Comparison of ENCODE assay signal across 8 cellular contexts in genomic region chr1:111615874-111616715, GRCh38. TPM values are rescaled to one million over a fixed set of nuclear protein-coding genes. Genes with fewer than 3 reads are reported as not detected.
A peak's percentile ranks its signal among the peaks of the same experiment; 100 is the strongest.
DNase-seq lines count a peak whose midpoint lies in the region; ATAC-seq and TF ChIP-seq lines count a peak whose summit lies in the region.

No MANE protein-coding gene starts in this region.

- TF ChIP-seq POLR2A in tibial nerve (IDR thresholded peaks at IDR 0.05) (no peak), testis (IDR thresholded peaks at IDR 0.05) (no peak)

- CTCF ChIA-PET in CD4-positive, alpha-beta T cell (lab: Charles Lee), result interaction anchor here (0.8 to 2.0 kb wide), 4 partner anchors 10 to 108 kb away, joined by 3 to 12 read pairs (median 8); no protein-coding TSS in a partner anchor

- POLR2A ChIA-PET in CD4-positive, alpha-beta T cell (lab: Charles Lee), result interaction anchor here (0.6 to 11.6 kb wide), 7 partner anchors 10 to 109 kb away, joined by 4 to 116 read pairs (median 5); no protein-coding TSS in a partner anchor

- peak in 5 of 10 experiments; percentile 24 to 46 (median 37) for DNase-seq in CD4-positive, alpha-beta T cell
- DNase-seq in activated T-helper 2 cell treated with anti-CD3 and anti-CD28 coated beads, Interferon-gamma antibody, Interleukin-2, Interleukin-4, amounts not matched to agents 10 μg/mL and 5 μg/mL and 100 μg/mL, durations not matched to agents 14 hours and 24 hours and 36 hours (ENCODE audit: low spot score), result peak; percentile 54
- DNase-seq in NCI-H345 treated with DMSO at 0.1 percent for 48 hours (lab: John Stamatoyannopoulos, UW; ENCODE audit: unreplicated experiment), result no peak
- DNase-seq in posterior cingulate gyrus, result no peak
- no peak for DNase-seq in tibial nerve (ENCODE audit: low spot score in 2 of 2)
- no peak for DNase-seq in testis

- 62 to 73% methylated on average over 3 of the region's 3 CpGs for WGBS in tibial nerve, 2 donors
- 82 to 83% methylated on average over 3 of the region's 3 CpGs for WGBS in testis, 2 donors

- H3K4me1 Mint-ChIP-seq in CD4-positive, alpha-beta T cell (ENCODE audit: low read depth), result peaks cover 54% of the 10 kb centered on the region
- H3K4me1 Mint-ChIP-seq in activated T-helper 2 cell treated with anti-CD3 and anti-CD28 coated beads, Interferon-gamma antibody, Interleukin-2, Interleukin-4, amounts not matched to agents 10 μg/mL and 5 μg/mL and 100 μg/mL, durations not matched to agents 14 hours and 24 hours and 36 hours (ENCODE audit: low read depth), result peaks cover 41% of the 10 kb centered on the region

- H3K9me3 ChIP-seq in CD4-positive, alpha-beta T cell (ENCODE audit: control insufficient read depth, low read length), result no peaks in the 10 kb centered on the region
- H3K9me3 ChIP-seq in KOPT-K1 (ENCODE audit: insufficient read depth, low read length, poor library complexity, severe bottlenecking), result no peaks in the 10 kb centered on the region
- H3K9me3 ChIP-seq in tibial nerve, result no peaks in the 10 kb centered on the region
- H3K9me3 ChIP-seq in testis, result no peaks in the 10 kb centered on the region

- H3K4me3 ChIP-seq in tibial nerve (no peak overlapping the region), testis (no peak overlapping the region)

- intact Hi-C loops in CD4-positive, alpha-beta T cell (cut with DNase I, micrococcal nuclease), result loop anchor here in 1 of 2 experiments (10.0 kb wide), 1 partner anchor 401 kb away; no protein-coding TSS in a partner anchor
- intact Hi-C loops in activated T-helper 2 cell treated with anti-CD3 and anti-CD28 coated beads, Interferon-gamma antibody, Interleukin-2, Interleukin-4, amounts not matched to agents 10 μg/mL and 5 μg/mL and 100 μg/mL, durations not matched to agents 14 hours and 24 hours and 36 hours (cut with micrococcal nuclease), result loop anchor here (1.0 kb wide), 2 partner anchors 12 to 24 kb away; no protein-coding TSS in a partner anchor
- intact Hi-C loops in posterior cingulate gyrus (cut with DNase I), result no loop called here
- intact Hi-C loops in testis (cut with DNase I; ENCODE audit: low total_unique reads), result no loop called here

- H3K36me3 ChIP-seq in KOPT-K1 (ENCODE audit: insufficient read depth, low read length) (no peaks in the 10 kb centered on the region), tibial nerve (no peaks in the 10 kb centered on the region), testis (ENCODE audit: low read depth, missing control alignments) (no peaks in the 10 kb centered on the region)

- ATAC-seq in CD4-positive, alpha-beta T cell (ENCODE audit: poor library complexity), result peak; percentile 16
- ATAC-seq in GM21360 (IDR thresholded peaks at IDR 0.05; ENCODE audit: unreplicated experiment), result peak; percentile 33

- H3K4me1 ChIP-seq in tibial nerve, result peaks cover 0 to 16% (median 6%) of the 10 kb centered on the region in 4 donors
- H3K4me1 ChIP-seq in testis, result peaks cover 9% of the 10 kb centered on the region

- TF ChIP-seq CTCF in CD4-positive, alpha-beta T cell (IDR thresholded peaks at IDR 0.05), result no peak
- TF ChIP-seq CTCF in tibial nerve (IDR thresholded peaks at IDR 0.05), result no peak
- no peak for TF ChIP-seq CTCF in testis (IDR thresholded peaks at IDR 0.05)

- peaks cover 12% of the 10 kb centered on the region for H3K36me3 Mint-ChIP-seq in CD4-positive, alpha-beta T cell (ENCODE audit: low read depth)
- H3K36me3 Mint-ChIP-seq in activated T-helper 2 cell treated with anti-CD3 and anti-CD28 coated beads, Interferon-gamma antibody, Interleukin-2, Interleukin-4, amounts not matched to agents 10 μg/mL and 5 μg/mL and 100 μg/mL, durations not matched to agents 14 hours and 24 hours and 36 hours (ENCODE audit: low read depth), result peaks cover 10% of the 10 kb centered on the region

- peak overlapping the region; percentile 49 for H3K27ac ChIP-seq in CD4-positive, alpha-beta T cell (ENCODE audit: low read depth, low read length)
- H3K27ac ChIP-seq in KOPT-K1 (ENCODE audit: low read depth, low read length, poor library complexity, severe bottlenecking) (peak overlapping the region; percentile 8), tibial nerve (no peak overlapping the region), testis (no peak overlapping the region)

- H3K9me3 Mint-ChIP-seq in CD4-positive, alpha-beta T cell, result no peaks in the 10 kb centered on the region
- no peaks in the 10 kb centered on the region for H3K9me3 Mint-ChIP-seq in activated T-helper 2 cell treated with anti-CD3 and anti-CD28 coated beads, Interferon-gamma antibody, Interleukin-2, Interleukin-4, amounts not matched to agents 10 μg/mL and 5 μg/mL and 100 μg/mL, durations not matched to agents 14 hours and 24 hours and 36 hours

- H3K27ac Mint-ChIP-seq in CD4-positive, alpha-beta T cell, result peak overlapping the region; percentile 83
- peak overlapping the region; percentile 84 for H3K27ac Mint-ChIP-seq in activated T-helper 2 cell treated with anti-CD3 and anti-CD28 coated beads, Interferon-gamma antibody, Interleukin-2, Interleukin-4, amounts not matched to agents 10 μg/mL and 5 μg/mL and 100 μg/mL, durations not matched to agents 14 hours and 24 hours and 36 hours

- H3K27me3 Mint-ChIP-seq in CD4-positive, alpha-beta T cell, result no peaks in the 10 kb centered on the region
- H3K27me3 Mint-ChIP-seq in activated T-helper 2 cell treated with anti-CD3 and anti-CD28 coated beads, Interferon-gamma antibody, Interleukin-2, Interleukin-4, amounts not matched to agents 10 μg/mL and 5 μg/mL and 100 μg/mL, durations not matched to agents 14 hours and 24 hours and 36 hours (ENCODE audit: low read depth), result no peaks in the 10 kb centered on the region

- no peaks in the 10 kb centered on the region for H3K27me3 ChIP-seq in CD4-positive, alpha-beta T cell (ENCODE audit: control insufficient read depth, insufficient read depth, low read length)
- H3K27me3 ChIP-seq in tibial nerve (no peaks in the 10 kb centered on the region), testis (no peaks in the 10 kb centered on the region)

- no peak for TF ChIP-seq EP300 in tibial nerve (IDR thresholded peaks at IDR 0.05)

- H3K4me3 Mint-ChIP-seq in CD4-positive, alpha-beta T cell, result peak overlapping the region; percentile 86
- peak overlapping the region; percentile 54 for H3K4me3 Mint-ChIP-seq in activated T-helper 2 cell treated with anti-CD3 and anti-CD28 coated beads, Interferon-gamma antibody, Interleukin-2, Interleukin-4, amounts not matched to agents 10 μg/mL and 5 μg/mL and 100 μg/mL, durations not matched to agents 14 hours and 24 hours and 36 hours (ENCODE audit: low read depth)

RNA-seq across cellular contexts. Expression of gene RAP1A, which starts 3.5 kb away (rescaled TPM):
- 10 to 100 TPM; 63.8 to 67.1 TPM for total RNA-seq in CD4-positive, alpha-beta T cell
- 219 TPM in 2 replicates for total RNA-seq in activated T-helper 2 cell treated with anti-CD3 and anti-CD28 coated beads, Interferon-gamma antibody, Interleukin-2, Interleukin-4, amounts not matched to agents 10 μg/mL and 5 μg/mL and 100 μg/mL, durations not matched to agents 14 hours and 24 hours and 36 hours
- total RNA-seq in tibial nerve (10 to 100 TPM; 45.5 to 48.7 (median 46.8) TPM), testis (10 to 100 TPM; 20.8 to 27.6 TPM)
- 42.8 TPM for polyA plus RNA-seq in testis (ENCODE audit: insufficient read depth, low read depth, low replicate concordance)

Comparison
In these comparisons a context has a peak if more than half of its experiments do, and no peak if none do; other contexts are left out.
1. H3K27ac ChIP-seq: peak in CD4-positive, alpha-beta T cell (single experiment) and KOPT-K1 (single experiment); none in tibial nerve (0 of 4) and testis (0 of 2).